In genomic region chr7:132110692-132111091, GRCh38 we compare ENCODE assay signal across 34 cellular contexts.
"Had no signal": no experiment of that assay in that cellular context is flagged by ENCODE, and none has a peak within 500 bp of the region (broad histone marks: within the 10 kb centered on the region; RNA-seq: fewer than 3 reads in every experiment).

No MANE protein-coding gene starts in this region.

- DNase-seq: Karpas-422, Kasumi-1, KG1, MG63, MM.1S, MV-4-11, NCI-H1048, NCI-H1092, NCI-H1092 treated with DMSO at 0.1 percent for 48 hours, NCI-H1105, NCI-H1105 treated with DMSO at 0.1 percent for 48 hours, NCI-H1417, NCI-H1417 treated with DMSO at 0.1 percent for 48 hours, NCI-H1436, NCI-H1436 treated with DMSO at 0.1 percent for 48 hours, NCI-H146, NCI-H1694, NCI-H1694 treated with DMSO at 0.1 percent for 48 hours, NCI-H187, NCI-H187 treated with DMSO at 0.1 percent for 48 hours, NCI-H1930, NCI-H2029, NCI-H2029 treated with DMSO at 0.1 percent for 48 hours, NCI-H2081, NCI-H2081 treated with DMSO at 0.1 percent for 48 hours, NCI-H2107, NCI-H2171, NCI-H2171 treated with DMSO at 0.1 percent for 48 hours, NCI-H2227 treated with DMSO at 0.1 percent for 48 hours, NCI-H226, NCI-H345, NCI-H446, NCI-H446 treated with DMSO at 0.1 percent for 48 hours had no signal

- H3K4me2 ChIP-seq: KMS-11 had no signal

- H3K36me3 ChIP-seq: MG63 had no signal

- H3K9me3 ChIP-seq: MG63 had no signal

- H3K27me3 ChIP-seq: MG63 had no signal

- H3K4me3 ChIP-seq: MG63 had no signal

- H3K27ac ChIP-seq: KMS-11 had no signal

- H3K9ac ChIP-seq: KMS-11 had no signal
